15 cellular contexts compared by ENCODE assay signal in genomic region chr11:22276535-22276934, GRCh38.
DNase-seq lines count a peak whose midpoint lies in the region; ATAC-seq, FAIRE-seq and TF ChIP-seq lines count a peak whose summit lies in the region.
"Had no signal": no experiment of that assay in that cellular context is flagged by ENCODE, and none has a peak within 500 bp of the region (broad histone marks: within the 10 kb centered on the region; RNA-seq: fewer than 3 reads in every experiment).

No MANE protein-coding gene starts in this region.

- no peak overlapping the region for H2AFZ ChIP-seq in endothelial cell of umbilical vein (ENCODE audit: low read depth, low read length)

- H3K4me2 ChIP-seq in endothelial cell of umbilical vein (ENCODE audit: insufficient read depth, low read length) = no peak overlapping the region
- H3K4me2 ChIP-seq: A549 had no signal

- ATAC-seq in mucosa of descending colon (peak; percentile 60), GM21737 (IDR thresholded peaks at IDR 0.05; ENCODE audit: unreplicated experiment) (no peak)
- ATAC-seq: A549 had no signal

- CTCF ChIA-PET in endothelial cell of umbilical vein (lab: Charles Lee) = interaction anchor here (0.7 kb wide), 1 partner anchor 27 kb away, joined by 3 read pairs; no protein-coding TSS in a partner anchor

- POLR2A ChIA-PET in endothelial cell of umbilical vein (lab: Charles Lee) = no interaction called here

- H3K27me3 ChIP-seq in endothelial cell of umbilical vein (ENCODE audit: control insufficient read depth in 2 of 2, insufficient read depth in 2 of 2, low read length in 2 of 2) = no peaks in the 10 kb centered on the region
- H3K27me3 ChIP-seq: BE2C had no signal

- H3K79me2 ChIP-seq in endothelial cell of umbilical vein (ENCODE audit: control insufficient read depth, insufficient read depth, low read length) = no peaks in the 10 kb centered on the region

- intact Hi-C loops in endothelial cell of umbilical vein (cut with micrococcal nuclease) (no loop called here), mucosa of descending colon (cut with DNase I, micrococcal nuclease) (no loop called here)

- H3K9me1 ChIP-seq in endothelial cell of umbilical vein (replicated peaks; ENCODE audit: control insufficient read depth, extremely low read depth, insufficient read depth, low read length) = no peaks in the 10 kb centered on the region

- no peak for FAIRE-seq in endothelial cell of umbilical vein (lab: Jason Lieb, UNC)
- FAIRE-seq: A549, GM12878 had no signal

- TF ChIP-seq CTCF in LNCaP clone FGC (IDR thresholded peaks at IDR 0.05; ENCODE audit: control insufficient read depth, extremely low read depth, insufficient read depth) (no peak), endothelial cell of umbilical vein (IDR thresholded peaks at IDR 0.05; ENCODE audit: extremely low read depth in 1 of 2, insufficient read depth in 1 of 2, low read depth in 1 of 2, low read length in 2 of 2) (no peak), mucosa of descending colon (IDR thresholded peaks at IDR 0.05) (no peak)

- H3K9me3 ChIP-seq in endothelial cell of umbilical vein (replicated peaks; ENCODE audit: control insufficient read depth, insufficient read depth, low read length) = no peaks in the 10 kb centered on the region
- no peaks in the 10 kb centered on the region for H3K9me3 ChIP-seq in mucosa of descending colon
- H3K9me3 ChIP-seq: A549, BE2C had no signal

- no peak overlapping the region for H3K9ac ChIP-seq in endothelial cell of umbilical vein (replicated peaks; ENCODE audit: extremely low read depth, insufficient read depth, low read length)

- H3K4me3 ChIP-seq in LNCaP clone FGC (ENCODE audit: low read depth, low read length) (no peak overlapping the region), endothelial cell of umbilical vein (replicated peaks in 1 of 3; ENCODE audit: insufficient read depth in 1 of 3, low read depth in 1 of 3, low read length in 3 of 3) (no peak overlapping the region), mucosa of descending colon (no peak overlapping the region)
- H3K4me3 ChIP-seq: A549, GM12878 had no signal

- H4K20me1 ChIP-seq in endothelial cell of umbilical vein (replicated peaks; ENCODE audit: control insufficient read depth, extremely low read depth, insufficient read depth, low read length) = no peaks in the 10 kb centered on the region

- dilution Hi-C loops in endothelial cell of umbilical vein (cut with MboI; ENCODE audit: extremely low pct_ligation_motif_present, low sequenced_read_pairs) = no loop called here

- H3K4me1 ChIP-seq in endothelial cell of umbilical vein (ENCODE audit: control insufficient read depth, extremely low read depth, insufficient read depth, low read length) (no peaks in the 10 kb centered on the region), mucosa of descending colon (ENCODE audit: low read depth) (no peaks in the 10 kb centered on the region)
- H3K4me1 ChIP-seq: A549, BE2C had no signal

- no peak for TF ChIP-seq POLR2A in endothelial cell of umbilical vein (IDR thresholded peaks at IDR 0.05; ENCODE audit: low read depth, low read length)

- H3K36me3 ChIP-seq in endothelial cell of umbilical vein (ENCODE audit: control insufficient read depth in 2 of 2, extremely low read depth in 1 of 2, insufficient read depth in 2 of 2, low read length in 2 of 2) = no peaks in the 10 kb centered on the region
- H3K36me3 ChIP-seq in mucosa of descending colon (ENCODE audit: low read depth) = no peaks in the 10 kb centered on the region
- H3K36me3 ChIP-seq: BE2C had no signal

- DNase-seq in LNCaP clone FGC (ENCODE audit: low read depth) (peak; percentile 28), endothelial cell of umbilical vein (ENCODE audit: low read depth, low spot score) (peak; percentile 1), mucosa of descending colon (no peak)
- DNase-seq in stimulated activated CD4-positive, alpha-beta T cell treated with anti-CD3 and anti-CD28 coated beads, Interleukin-4, amount 100 ng/mL, for 24 hours = no peak
- DNase-seq in activated CD4-positive, alpha-beta T cell treated with anti-CD3 and anti-CD28 coated beads, Interleukin-2, amount 50 U/mL, for 4 hours = no peak
- DNase-seq: BE2C; CD4-positive, alpha-beta memory T cell; DMS79; HCEC 1CT; HFFc6 had no signal

- BruUV-seq in endothelial cell of umbilical vein (replicated peaks; lab: Mats Ljungman, UMichigan) = no TSS peak

- H3K27ac ChIP-seq in endothelial cell of umbilical vein (ENCODE audit: insufficient read depth, low read depth, low read length) = no peak overlapping the region
- H3K27ac ChIP-seq: A549, C4-2B, HL-60 had no signal

TF ChIP-seq in endothelial cell of umbilical vein, 7 proteins besides CTCF, POLR2A, EP300 and RAD21:
- TF ChIP-seq JUN (IDR thresholded peaks at IDR 0.05; ENCODE audit: borderline replicate concordance, insufficient read depth, insufficient read length, low read depth) = no peak
- TF ChIP-seq EZH2 (IDR thresholded peaks at IDR 0.05; ENCODE audit: borderline replicate concordance, low read depth, low read length, severe bottlenecking) = no peak
- no peak for TF ChIP-seq MYC (IDR thresholded peaks at IDR 0.05; ENCODE audit: low read depth, low read length)
- no peak for TF ChIP-seq MAX (IDR thresholded peaks at IDR 0.05; ENCODE audit: insufficient read depth, insufficient read length)
- TF ChIP-seq FOS (IDR thresholded peaks at IDR 0.05; ENCODE audit: borderline replicate concordance, insufficient read depth, low read length) = no peak
- TF ChIP-seq GATA2 (IDR thresholded peaks at IDR 0.05; ENCODE audit: insufficient read depth, insufficient read length, low read depth, low read length) = no peak
- no peak for TF ChIP-seq POLR2AphosphoS5 (IDR thresholded peaks at IDR 0.05; ENCODE audit: insufficient read depth, low read depth, low read length)

Comparison
In these comparisons a context has a peak if more than half of its experiments do, and no peak if none do; other contexts are left out.
1. DNase-seq: peak in LNCaP clone FGC (single experiment) and endothelial cell of umbilical vein (single experiment); none in mucosa of descending colon (0 of 3), stimulated activated CD4-positive, alpha-beta T cell treated with anti-CD3 and anti-CD28 coated beads, Interleukin-4, amount 100 ng/mL, for 24 hours (single experiment) and activated CD4-positive, alpha-beta T cell treated with anti-CD3 and anti-CD28 coated beads, Interleukin-2, amount 50 U/mL, for 4 hours (0 of 2).